ENCODE assay signal across 1 cellular context in genomic region chrX:48476919-48477318, GRCh38.
TF ChIP-seq lines count a peak whose summit lies in the region.

No MANE protein-coding gene starts in this region.

TF ChIP-seq in WTC11, 78 proteins besides CTCF, POLR2A, EP300 and RAD21 (continued from another document):
- TF ChIP-seq, protein P1, sequence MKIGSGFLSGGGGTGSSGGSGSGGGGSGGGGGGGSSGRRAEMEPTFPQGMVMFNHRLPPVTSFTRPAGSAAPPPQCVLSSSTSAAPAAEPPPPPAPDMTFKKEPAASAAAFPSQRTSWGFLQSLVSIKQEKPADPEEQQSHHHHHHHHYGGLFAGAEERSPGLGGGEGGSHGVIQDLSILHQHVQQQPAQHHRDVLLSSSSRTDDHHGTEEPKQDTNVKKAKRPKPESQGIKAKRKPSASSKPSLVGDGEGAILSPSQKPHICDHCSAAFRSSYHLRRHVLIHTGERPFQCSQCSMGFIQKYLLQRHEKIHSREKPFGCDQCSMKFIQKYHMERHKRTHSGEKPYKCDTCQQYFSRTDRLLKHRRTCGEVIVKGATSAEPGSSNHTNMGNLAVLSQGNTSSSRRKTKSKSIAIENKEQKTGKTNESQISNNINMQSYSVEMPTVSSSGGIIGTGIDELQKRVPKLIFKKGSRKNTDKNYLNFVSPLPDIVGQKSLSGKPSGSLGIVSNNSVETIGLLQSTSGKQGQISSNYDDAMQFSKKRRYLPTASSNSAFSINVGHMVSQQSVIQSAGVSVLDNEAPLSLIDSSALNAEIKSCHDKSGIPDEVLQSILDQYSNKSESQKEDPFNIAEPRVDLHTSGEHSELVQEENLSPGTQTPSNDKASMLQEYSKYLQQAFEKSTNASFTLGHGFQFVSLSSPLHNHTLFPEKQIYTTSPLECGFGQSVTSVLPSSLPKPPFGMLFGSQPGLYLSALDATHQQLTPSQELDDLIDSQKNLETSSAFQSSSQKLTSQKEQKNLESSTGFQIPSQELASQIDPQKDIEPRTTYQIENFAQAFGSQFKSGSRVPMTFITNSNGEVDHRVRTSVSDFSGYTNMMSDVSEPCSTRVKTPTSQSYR (CRISPR knock-in tag; IDR thresholded peaks at IDR 0.05): no peak
- TF ChIP-seq ZNF232 (CRISPR knock-in tag; IDR thresholded peaks at IDR 0.05) (no peak), ATF1 (CRISPR knock-in tag; IDR thresholded peaks at IDR 0.05) (no peak), E2F4 (CRISPR knock-in tag; IDR thresholded peaks at IDR 0.05; ENCODE audit: borderline replicate concordance, low read depth) (no peak), USF1 (CRISPR knock-in tag; IDR thresholded peaks at IDR 0.05) (no peak), ELF4 (CRISPR knock-in tag; IDR thresholded peaks at IDR 0.05; ENCODE audit: low read depth) (no peak), ZSCAN18 (CRISPR knock-in tag; IDR thresholded peaks at IDR 0.05) (no peak), GABPB1 (CRISPR knock-in tag; IDR thresholded peaks at IDR 0.05) (no peak), CBFB (CRISPR knock-in tag; IDR thresholded peaks at IDR 0.05; ENCODE audit: low read depth) (no peak), MXD4 (CRISPR knock-in tag; IDR thresholded peaks at IDR 0.05; ENCODE audit: borderline replicate concordance) (no peak)
